Comparison of ENCODE assay signal across 11 cellular contexts in genomic region chr10:121942749-121943148, GRCh38. TPM values are rescaled to one million over a fixed set of nuclear protein-coding genes. Genes with fewer than 3 reads are reported as not detected.
DNase-seq lines count a peak whose midpoint lies in the region; ATAC-seq and TF ChIP-seq lines count a peak whose summit lies in the region.
"Had no signal": no experiment of that assay in that cellular context is flagged by ENCODE, and none has a peak within 500 bp of the region (broad histone marks: within the 10 kb centered on the region; RNA-seq: fewer than 3 reads in every experiment).

No MANE protein-coding gene starts in this region.

- in situ Hi-C loops in astrocyte of the spinal cord (cut with HindIII; ENCODE audit: low sequenced_read_pairs), result no loop called here

- ATAC-seq in left colon (peak; percentile 75), T-helper 17 cell (no peak), HG03521 (IDR thresholded peaks at IDR 0.05; ENCODE audit: unreplicated experiment) (no peak)

- H3K4me3 ChIP-seq in ACC112 (ENCODE audit: low read depth, low read length) (no peak overlapping the region), astrocyte of the spinal cord (ENCODE audit: low read depth, low read length) (no peak overlapping the region)
- H3K4me3 ChIP-seq: cardiac muscle cell had no signal

- H3K36me3 ChIP-seq in ACC112 (ENCODE audit: insufficient read depth, low read length), result no peaks in the 10 kb centered on the region
- H3K36me3 ChIP-seq: cardiac muscle cell had no signal

- peak overlapping the region; percentile 57 for H3K27ac ChIP-seq in ACC112 (ENCODE audit: low read depth, low read length)
- H3K27ac ChIP-seq: cardiac muscle cell had no signal

- no peak for TF ChIP-seq CTCF in astrocyte of the spinal cord (IDR thresholded peaks at IDR 0.05; ENCODE audit: low read depth, low read length)

- H3K4me1 Mint-ChIP-seq in T-helper 17 cell, result peaks cover 3% of the 10 kb centered on the region
- H3K4me1 Mint-ChIP-seq: CD8-positive, alpha-beta memory T cell had no signal

- H3K36me3 Mint-ChIP-seq in T-helper 17 cell (ENCODE audit: low read depth), result no peaks in the 10 kb centered on the region
- H3K36me3 Mint-ChIP-seq: CD8-positive, alpha-beta memory T cell had no signal

- H2AFZ ChIP-seq in ACC112 (ENCODE audit: low read length, unreplicated experiment), result no peak overlapping the region

- no peak overlapping the region for H3K4me3 Mint-ChIP-seq in T-helper 17 cell
- H3K4me3 Mint-ChIP-seq: CD8-positive, alpha-beta memory T cell had no signal

- no peaks in the 10 kb centered on the region for H3K9me3 ChIP-seq in T-helper 17 cell (ENCODE audit: control insufficient read depth, low read length, poor library complexity, severe bottlenecking)

- DNase-seq in LHCN-M2 (ENCODE audit: low read depth) (peak; percentile 97), astrocyte of the spinal cord (ENCODE audit: low read depth, low spot score) (peak; percentile 93), left colon (no peak), NCI-H82 treated with DMSO at 0.1 percent for 48 hours (lab: John Stamatoyannopoulos, UW; ENCODE audit: unreplicated experiment) (no peak), T-helper 17 cell (no peak), cerebellum (ENCODE audit: low spot score) (no peak)
- DNase-seq: CD8-positive, alpha-beta memory T cell; NCI-H2171 had no signal

- no peaks in the 10 kb centered on the region for H3K27me3 ChIP-seq in ACC112 (ENCODE audit: insufficient read depth, low read length)
- H3K27me3 ChIP-seq: cardiac muscle cell had no signal

- no peak overlapping the region for H3K27ac Mint-ChIP-seq in T-helper 17 cell
- H3K27ac Mint-ChIP-seq: CD8-positive, alpha-beta memory T cell had no signal

- H3K4me1 ChIP-seq in ACC112 (ENCODE audit: control insufficient read depth, insufficient read depth, low read length, unreplicated experiment), result peaks cover 26% of the 10 kb centered on the region

- intact Hi-C loops in left colon (cut with DNase I, micrococcal nuclease), result no loop called here

- peaks cover 14% of the 10 kb centered on the region for H3K27me3 Mint-ChIP-seq in T-helper 17 cell

- H3K79me2 ChIP-seq in ACC112 (ENCODE audit: control insufficient read depth, insufficient read depth, low read length, unreplicated experiment), result no peaks in the 10 kb centered on the region

RNA-seq across cellular contexts. Expression of gene ATE1, which starts 14.9 kb away (rescaled TPM):
- 21.1 and 27.1 TPM in 2 replicates for total RNA-seq in LHCN-M2 (2014; rRNA removed)
- 5.2 TPM for polyA plus RNA-seq in LHCN-M2 (2012)
- 10 to 100 TPM; 44.8 to 50.7 TPM for total RNA-seq in left colon
- total RNA-seq in T-helper 17 cell, result 10 to 100 TPM; 23.2 to 23.4 TPM
- total RNA-seq in cerebellum, result 31.8 TPM

RNA-seq across cellular contexts. Expression of gene NSMCE4A, which starts 32.3 kb away (rescaled TPM):
- total RNA-seq in LHCN-M2 (2014; rRNA removed), result 40.2 and 44.8 TPM in 2 replicates
- polyA plus RNA-seq in LHCN-M2 (2012), result 10.4 TPM
- 10 to 100 TPM; 51.6 to 61.7 TPM for total RNA-seq in left colon
- total RNA-seq in T-helper 17 cell, result 10 to 100 TPM; 37.0 to 37.4 TPM
- 41.6 TPM for total RNA-seq in cerebellum

RNA-seq across cellular contexts. Expression of gene TACC2, which starts 46.2 kb away (rescaled TPM):
- total RNA-seq in LHCN-M2 (2014; rRNA removed) (7.4 and 11.3 TPM in 2 replicates), left colon (100 to 1,000 TPM; 107 to 113 TPM), T-helper 17 cell (not detected), cerebellum (27.0 TPM)
- polyA plus RNA-seq in LHCN-M2 (2012), result 14.2 TPM
- total RNA-seq: CD8-positive, alpha-beta memory T cell had no signal
- polyA plus RNA-seq: CD8-positive, alpha-beta memory T cell had no signal

Comparison
In these comparisons a context has a peak if more than half of its experiments do, and no peak if none do; other contexts are left out.
1. DNase-seq: peak in LHCN-M2 (single experiment) and astrocyte of the spinal cord (single experiment); none in left colon (0 of 2), NCI-H82 treated with DMSO at 0.1 percent for 48 hours (single experiment), T-helper 17 cell (0 of 3) and cerebellum (single experiment).